8 cellular contexts compared by ENCODE assay signal in genomic region chr19:30046522-30046921, GRCh38.
A peak's percentile ranks its signal among the peaks of the same experiment; 100 is the strongest.
DNase-seq lines count a peak whose midpoint lies in the region; ATAC-seq and TF ChIP-seq lines count a peak whose summit lies in the region.

No MANE protein-coding gene starts in this region.

- H3K4me3 ChIP-seq in astrocyte of the cerebellum (ENCODE audit: low read depth, low read length): no peak overlapping the region

- DNase-seq in activated naive CD4-positive, alpha-beta T cell treated with anti-CD3 and anti-CD28 coated beads for 36 hours: peak; percentile 12
- no peak for DNase-seq in activated naive CD4-positive, alpha-beta T cell (lab: John Stamatoyannopoulos, UW)
- DNase-seq in astrocyte of the cerebellum (ENCODE audit: low read depth): peak; percentile 88
- DNase-seq in naive thymus-derived CD8-positive, alpha-beta T cell: peak in 3 of 10 donors; percentile 8 to 41 (median 19)
- no peak for DNase-seq in stimulated activated CD4-positive, alpha-beta T cell treated with anti-CD3 and anti-CD28 coated beads, Interleukin-2, amount 100 ng/mL, for 24 hours

- CTCF ChIA-PET in activated naive CD4-positive, alpha-beta T cell treated with anti-CD3 and anti-CD28 coated beads for 36 hours (lab: Charles Lee): interaction anchor here (0.9 kb wide), 1 partner anchor 16 kb away, joined by 3 read pairs; no protein-coding TSS in a partner anchor

- in situ Hi-C loops in astrocyte of the cerebellum (cut with HindIII; ENCODE audit: low sequenced_read_pairs): no loop called here

- ATAC-seq in HG03432 (IDR thresholded peaks at IDR 0.05; ENCODE audit: unreplicated experiment): peak; percentile 60
- ATAC-seq in naive thymus-derived CD8-positive, alpha-beta T cell: peak; percentile 46 to 68
- no peak for ATAC-seq in HG02678 (IDR thresholded peaks at IDR 0.05; ENCODE audit: unreplicated experiment)
- no peak for ATAC-seq in GM18867 (IDR thresholded peaks at IDR 0.05; ENCODE audit: unreplicated experiment)

- intact Hi-C loops in activated naive CD4-positive, alpha-beta T cell treated with anti-CD3 and anti-CD28 coated beads for 36 hours (cut with micrococcal nuclease): no loop called here

- H3K27ac Mint-ChIP-seq in activated naive CD4-positive, alpha-beta T cell treated with anti-CD3 and anti-CD28 coated beads for 36 hours: no peak overlapping the region
- peak overlapping the region in 7 of 10 donors; percentile 27 to 82 (median 51) for H3K27ac Mint-ChIP-seq in naive thymus-derived CD8-positive, alpha-beta T cell

- H3K4me3 Mint-ChIP-seq in activated naive CD4-positive, alpha-beta T cell treated with anti-CD3 and anti-CD28 coated beads for 36 hours: no peak overlapping the region
- H3K4me3 Mint-ChIP-seq in naive thymus-derived CD8-positive, alpha-beta T cell: no peak overlapping the region

- peak; percentile 71 for TF ChIP-seq CTCF in astrocyte of the cerebellum (IDR thresholded peaks at IDR 0.05; ENCODE audit: low read depth, low read length, missing control alignments)

- peaks cover 2% of the 10 kb centered on the region for H3K36me3 Mint-ChIP-seq in activated naive CD4-positive, alpha-beta T cell treated with anti-CD3 and anti-CD28 coated beads for 36 hours (ENCODE audit: low read depth)
- peaks cover 0 to 5% (median 0%) of the 10 kb centered on the region in 3 donors for H3K36me3 Mint-ChIP-seq in naive thymus-derived CD8-positive, alpha-beta T cell

- H3K27me3 Mint-ChIP-seq in activated naive CD4-positive, alpha-beta T cell treated with anti-CD3 and anti-CD28 coated beads for 36 hours (ENCODE audit: low read depth): no peaks in the 10 kb centered on the region
- no peaks in the 10 kb centered on the region for H3K27me3 Mint-ChIP-seq in naive thymus-derived CD8-positive, alpha-beta T cell

- POLR2A ChIA-PET in naive thymus-derived CD8-positive, alpha-beta T cell (lab: Charles Lee): no interaction called here

- H3K9me3 Mint-ChIP-seq in activated naive CD4-positive, alpha-beta T cell treated with anti-CD3 and anti-CD28 coated beads for 36 hours: peaks cover 1% of the 10 kb centered on the region
- peaks cover 0 to 7% (median 0%) of the 10 kb centered on the region in 9 donors for H3K9me3 Mint-ChIP-seq in naive thymus-derived CD8-positive, alpha-beta T cell

- peaks cover 4% of the 10 kb centered on the region for H3K4me1 Mint-ChIP-seq in activated naive CD4-positive, alpha-beta T cell treated with anti-CD3 and anti-CD28 coated beads for 36 hours (ENCODE audit: low read depth)
- peaks cover 7 to 18% (median 16%) of the 10 kb centered on the region in 4 donors for H3K4me1 Mint-ChIP-seq in naive thymus-derived CD8-positive, alpha-beta T cell

Comparison
In these comparisons a context has a peak if more than half of its experiments do, and no peak if none do; other contexts are left out.
1. DNase-seq: peak in activated naive CD4-positive, alpha-beta T cell treated with anti-CD3 and anti-CD28 coated beads for 36 hours (single experiment) and astrocyte of the cerebellum (single experiment); none in activated naive CD4-positive, alpha-beta T cell (0 of 4) and stimulated activated CD4-positive, alpha-beta T cell treated with anti-CD3 and anti-CD28 coated beads, Interleukin-2, amount 100 ng/mL, for 24 hours (0 of 2).
2. ATAC-seq: peak in HG03432 (single experiment) and naive thymus-derived CD8-positive, alpha-beta T cell (2 of 2); none in HG02678 (single experiment) and GM18867 (single experiment).